In genomic region chr7:41205600-41205999, GRCh38 we compare ENCODE assay signal across 16 cellular contexts.
DNase-seq lines count a peak whose midpoint lies in the region; ATAC-seq and TF ChIP-seq lines count a peak whose summit lies in the region.
"Had no signal": no experiment of that assay in that cellular context is flagged by ENCODE, and none has a peak within 500 bp of the region (broad histone marks: within the 10 kb centered on the region; RNA-seq: fewer than 3 reads in every experiment).

No MANE protein-coding gene starts in this region.

- H3K36me3 ChIP-seq in adrenal gland (replicated peaks in 1 of 2) = no peaks in the 10 kb centered on the region
- H3K36me3 ChIP-seq: spleen, upper lobe of right lung had no signal

- WGBS in adrenal gland, 4 donors = 54 to 83% (median 77%) methylated on average over 2 of the region's 2 CpGs

- no peaks in the 10 kb centered on the region for H3K9me3 ChIP-seq in adrenal gland (replicated peaks in 1 of 3)
- H3K9me3 ChIP-seq: spleen, upper lobe of right lung had no signal

- ATAC-seq in GM19025 (IDR thresholded peaks at IDR 0.05; ENCODE audit: low read depth, unreplicated experiment) (peak; percentile 74), GM21737 (IDR thresholded peaks at IDR 0.05; ENCODE audit: unreplicated experiment) (peak; percentile 83), HG03175 (IDR thresholded peaks at IDR 0.05; ENCODE audit: unreplicated experiment) (peak; percentile 40)
- ATAC-seq: Panc1, T-helper 17 cell, upper lobe of right lung had no signal

- CTCF ChIA-PET in GM10248 (lab: Yijun Ruan, JAX) = no interaction called here

- TF ChIP-seq CTCF in GM10248 (IDR thresholded peaks at IDR 0.05; ENCODE audit: control extremely low read depth, extremely low read depth, low read depth, missing control alignments) (no peak), adrenal gland (IDR thresholded peaks at IDR 0.05) (no peak)

- POLR2A ChIA-PET in GM10248 (lab: Yijun Ruan, JAX) = no interaction called here

- H3K4me1 ChIP-seq in adrenal gland (replicated peaks in 1 of 2) = no peaks in the 10 kb centered on the region
- H3K4me1 ChIP-seq: upper lobe of right lung had no signal

- no peak overlapping the region for H3K4me3 ChIP-seq in adrenal gland
- H3K4me3 ChIP-seq: spleen, upper lobe of right lung had no signal

- H3K27me3 ChIP-seq in adrenal gland = no peaks in the 10 kb centered on the region
- H3K27me3 ChIP-seq: spleen, upper lobe of right lung had no signal

- peak; percentile 35 for DNase-seq in GM10248 (ENCODE audit: extremely low spot score)
- DNase-seq in inferior parietal cortex (ENCODE audit: extremely low spot score) = no peak
- DNase-seq in erythroblast (lab: John Stamatoyannopoulos, UW) = no peak
- no peak for DNase-seq in stimulated activated naive CD4-positive, alpha-beta T cell (lab: John Stamatoyannopoulos, UW)
- no peak for DNase-seq in adrenal gland
- DNase-seq: Calu3, hippocampal formation, NCI-H2171 treated with DMSO at 0.1 percent for 48 hours, nucleus accumbens, spleen, T-helper 17 cell, upper lobe of right lung had no signal

- H3K27ac ChIP-seq in adrenal gland = no peak overlapping the region
- H3K27ac ChIP-seq: spleen, upper lobe of right lung had no signal

- intact Hi-C loops in adrenal gland (cut with DNase I) = no loop called here

- TF ChIP-seq POLR2A in erythroblast (IDR thresholded peaks at IDR 0.05; ENCODE audit: low read length) (no peak), adrenal gland (IDR thresholded peaks at IDR 0.05) (no peak)
